8 cellular contexts compared by ENCODE assay signal in the genomic region with DNA sequence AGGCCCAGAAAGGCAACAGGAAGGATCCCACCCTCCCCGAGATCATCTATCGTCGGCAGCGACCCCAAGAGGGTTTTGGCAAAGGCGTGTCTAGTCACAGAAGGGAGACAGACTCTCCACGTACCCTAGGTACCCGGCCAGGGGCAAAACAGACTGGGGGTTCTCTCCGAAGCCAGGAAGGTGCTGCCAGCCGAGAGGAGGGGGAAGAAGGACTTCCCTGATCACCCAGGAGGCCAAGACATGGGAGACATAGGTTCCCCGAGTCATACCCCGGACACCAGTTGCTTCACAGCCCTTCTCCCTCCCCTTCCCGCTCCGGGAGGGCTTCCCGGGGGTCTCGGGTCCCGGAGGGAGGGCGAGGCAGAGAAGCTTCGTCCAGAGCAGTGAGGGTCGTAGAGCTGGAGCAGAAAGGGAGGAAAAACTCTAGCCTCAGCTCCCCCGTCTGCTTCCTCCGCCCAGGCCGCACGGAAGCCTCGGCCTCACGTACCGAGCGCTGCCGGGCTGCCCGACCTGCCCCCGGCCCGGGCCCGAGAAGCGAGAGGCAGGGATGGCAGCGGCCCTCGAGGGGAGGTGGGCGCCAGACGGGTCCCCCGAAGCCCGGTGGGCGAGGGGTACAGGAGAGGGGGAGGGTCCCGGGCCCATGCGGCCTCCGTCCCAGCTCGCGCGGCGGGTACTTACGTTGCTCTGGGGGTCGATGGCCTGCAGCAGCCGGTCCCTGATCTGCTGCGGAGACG. TPM values are rescaled to one million over a fixed set of nuclear protein-coding genes. Genes with fewer than 3 reads are reported as not detected.
A peak's percentile ranks its signal among the peaks of the same experiment; 100 is the strongest.
DNase-seq lines count a peak whose midpoint lies in the region; ATAC-seq and TF ChIP-seq lines count a peak whose summit lies in the region.

No MANE protein-coding gene starts in this region.

- H3K36me3 Mint-ChIP-seq in progenitor cell of endocrine pancreas (ENCODE audit: insufficient read depth): peaks cover 3% of the 10 kb centered on the region

- H3K9me3 Mint-ChIP-seq in progenitor cell of endocrine pancreas (ENCODE audit: low read depth): no peaks in the 10 kb centered on the region

- H3K4me3 Mint-ChIP-seq in progenitor cell of endocrine pancreas (ENCODE audit: low read depth): peak overlapping the region; percentile 91

- peak overlapping the region; percentile 91 for H3K27ac Mint-ChIP-seq in progenitor cell of endocrine pancreas

- H3K4me1 Mint-ChIP-seq in progenitor cell of endocrine pancreas (ENCODE audit: low read depth): peaks cover 29% of the 10 kb centered on the region

- no peak for TF ChIP-seq CTCF in fibroblast of the aortic adventitia (IDR thresholded peaks at IDR 0.05; ENCODE audit: insufficient read depth, low read length)
- TF ChIP-seq CTCF in progenitor cell of endocrine pancreas (IDR thresholded peaks at IDR 0.05; ENCODE audit: unreplicated experiment): no peak

- no peaks in the 10 kb centered on the region for H3K27me3 Mint-ChIP-seq in progenitor cell of endocrine pancreas

- DNase-seq in D341Med (ENCODE audit: low spot score) (peak; percentile 49), fibroblast of the aortic adventitia (ENCODE audit: low read depth) (no peak), progenitor cell of endocrine pancreas (ENCODE audit: low spot score, unreplicated experiment) (no peak), COLO668 (lab: John Stamatoyannopoulos, UW; ENCODE audit: unreplicated experiment) (no peak)
- peak; percentile 59 for DNase-seq in activated CD8-positive, alpha-beta memory T cell treated with anti-CD3 and anti-CD28 coated beads, Interleukin-2, amount 50 U/mL, for 48 hours

- H3K4me3 ChIP-seq in fibroblast of the aortic adventitia (ENCODE audit: low read depth, low read length): peak overlapping the region; percentile 93

- ATAC-seq in HG03432 (IDR thresholded peaks at IDR 0.05; ENCODE audit: unreplicated experiment) (peak; percentile 2), HG02798 (IDR thresholded peaks at IDR 0.05; ENCODE audit: poor library complexity, unreplicated experiment) (no peak), GM21786 (IDR thresholded peaks at IDR 0.05; ENCODE audit: unreplicated experiment) (no peak)

RNA-seq across cellular contexts. Expression of a gene that starts 0.6 kb away (rescaled TPM):
- total RNA-seq in fibroblast of the aortic adventitia (ENCODE audit: low replicate concordance) (4.2 and 7.1 TPM in 2 replicates), progenitor cell of endocrine pancreas (11.2 and 11.7 TPM in 2 replicates)

RNA-seq across cellular contexts. Expression of a gene that starts 32.6 kb away (rescaled TPM):
- total RNA-seq in fibroblast of the aortic adventitia (ENCODE audit: low replicate concordance): 85.2 and 122 TPM in 2 replicates
- 73.0 and 81.3 TPM in 2 replicates for total RNA-seq in progenitor cell of endocrine pancreas

RNA-seq across cellular contexts. Expression of a gene that starts 33.6 kb away (rescaled TPM):
- total RNA-seq in fibroblast of the aortic adventitia (ENCODE audit: low replicate concordance): 1.4 and 3.3 TPM in 2 replicates
- 8.8 and 12.2 TPM in 2 replicates for total RNA-seq in progenitor cell of endocrine pancreas

RNA-seq across cellular contexts. Expression of a gene that starts 55.1 kb away (rescaled TPM):
- total RNA-seq in fibroblast of the aortic adventitia (ENCODE audit: low replicate concordance): 30.4 and 32.0 TPM in 2 replicates
- total RNA-seq in progenitor cell of endocrine pancreas: 48.5 and 49.1 TPM in 2 replicates

Comparison
In these comparisons a context has a peak if more than half of its experiments do, and no peak if none do; other contexts are left out.
1. DNase-seq: peak in D341Med (single experiment) and activated CD8-positive, alpha-beta memory T cell treated with anti-CD3 and anti-CD28 coated beads, Interleukin-2, amount 50 U/mL, for 48 hours (single experiment); none in fibroblast of the aortic adventitia (single experiment), progenitor cell of endocrine pancreas (single experiment) and COLO668 (single experiment).